ENCODE assay signal across 8 cellular contexts in the genomic region with DNA sequence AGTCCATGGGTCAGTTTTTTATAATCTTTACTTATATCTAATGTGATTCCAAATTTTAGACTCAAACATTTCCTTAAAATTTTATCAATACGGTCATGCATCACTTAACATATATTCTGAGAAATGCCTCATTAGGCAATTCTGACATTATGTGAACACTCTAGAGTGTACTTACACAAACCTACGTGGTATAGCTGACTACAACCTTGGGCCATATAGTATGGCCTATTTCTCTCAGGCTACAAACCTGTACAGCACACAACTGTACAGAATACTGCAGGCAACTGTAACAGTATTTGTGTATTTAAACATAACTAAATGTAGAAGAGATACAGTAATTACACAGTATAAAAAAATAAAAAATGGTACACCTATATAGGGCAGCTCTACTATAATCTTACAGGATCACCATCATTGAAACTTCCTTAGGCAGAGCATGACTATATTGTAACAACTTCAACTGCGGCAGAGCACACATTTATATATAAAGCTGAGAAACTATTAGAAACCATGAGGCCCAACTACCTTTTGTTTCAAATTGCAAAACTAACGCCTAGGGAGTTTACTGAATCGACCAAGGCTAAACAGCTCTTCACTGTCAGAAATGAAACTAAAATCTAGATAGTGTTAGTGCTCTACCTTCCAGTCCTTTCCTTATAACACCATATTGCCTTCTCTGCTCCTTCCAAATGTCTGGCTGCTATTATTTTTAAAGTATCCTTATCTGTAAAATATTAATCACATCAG. TPM values are rescaled to one million over a fixed set of nuclear protein-coding genes. Genes with fewer than 3 reads are reported as not detected.
A peak's percentile ranks its signal among the peaks of the same experiment; 100 is the strongest.
DNase-seq lines count a peak whose midpoint lies in the region; ATAC-seq and TF ChIP-seq lines count a peak whose summit lies in the region.

No MANE protein-coding gene starts in this region.

- no peaks in the 10 kb centered on the region for H3K9me3 ChIP-seq in gastrocnemius medialis

- no peak for TF ChIP-seq CTCF in gastrocnemius medialis (IDR thresholded peaks at IDR 0.05 in 4 of 5, conservative IDR thresholded peaks at IDR 0.05 in 1 of 5)

- H3K27ac ChIP-seq in gastrocnemius medialis, result peak overlapping the region in 3 of 4 donors; percentile 10 to 35 (median 25)

- H3K4me1 ChIP-seq in gastrocnemius medialis, result peaks cover 34 to 35% of the 10 kb centered on the region in 2 donors

- no peak for TF ChIP-seq POLR2A in gastrocnemius medialis (IDR thresholded peaks at IDR 0.05)

- H3K9me3 Mint-ChIP-seq in T-helper 2 cell treated with Interferon-gamma antibody and Interleukin-4, amounts not matched to agents 5 μg/mL and 100 μg/mL, for 36 hours, result no peaks in the 10 kb centered on the region
- H3K9me3 Mint-ChIP-seq in activated naive CD8-positive, alpha-beta T cell treated with anti-CD3 and anti-CD28 coated beads for 36 hours, result peaks cover 1% of the 10 kb centered on the region

- H3K27me3 ChIP-seq in gastrocnemius medialis, result no peaks in the 10 kb centered on the region

- H3K27me3 Mint-ChIP-seq in T-helper 2 cell treated with Interferon-gamma antibody and Interleukin-4, amounts not matched to agents 5 μg/mL and 100 μg/mL, for 36 hours (ENCODE audit: low read depth), result no peaks in the 10 kb centered on the region
- H3K27me3 Mint-ChIP-seq in activated naive CD8-positive, alpha-beta T cell treated with anti-CD3 and anti-CD28 coated beads for 36 hours, result no peaks in the 10 kb centered on the region

- H3K4me1 Mint-ChIP-seq in T-helper 2 cell treated with Interferon-gamma antibody and Interleukin-4, amounts not matched to agents 5 μg/mL and 100 μg/mL, for 36 hours (ENCODE audit: low read depth), result peaks cover 63% of the 10 kb centered on the region
- peaks cover 69% of the 10 kb centered on the region for H3K4me1 Mint-ChIP-seq in activated naive CD8-positive, alpha-beta T cell treated with anti-CD3 and anti-CD28 coated beads for 36 hours

- peaks cover 19% of the 10 kb centered on the region for H3K36me3 Mint-ChIP-seq in T-helper 2 cell treated with Interferon-gamma antibody and Interleukin-4, amounts not matched to agents 5 μg/mL and 100 μg/mL, for 36 hours (ENCODE audit: low read depth)
- peaks cover 35% of the 10 kb centered on the region for H3K36me3 Mint-ChIP-seq in activated naive CD8-positive, alpha-beta T cell treated with anti-CD3 and anti-CD28 coated beads for 36 hours

- H3K36me3 ChIP-seq in gastrocnemius medialis, result no peaks in the 10 kb centered on the region

- peak overlapping the region; percentile 85 for H3K27ac Mint-ChIP-seq in T-helper 2 cell treated with Interferon-gamma antibody and Interleukin-4, amounts not matched to agents 5 μg/mL and 100 μg/mL, for 36 hours
- peak overlapping the region; percentile 55 for H3K27ac Mint-ChIP-seq in activated naive CD8-positive, alpha-beta T cell treated with anti-CD3 and anti-CD28 coated beads for 36 hours

- peak overlapping the region; percentile 79 for H3K4me3 Mint-ChIP-seq in T-helper 2 cell treated with Interferon-gamma antibody and Interleukin-4, amounts not matched to agents 5 μg/mL and 100 μg/mL, for 36 hours
- peak overlapping the region; percentile 50 for H3K4me3 Mint-ChIP-seq in activated naive CD8-positive, alpha-beta T cell treated with anti-CD3 and anti-CD28 coated beads for 36 hours

- intact Hi-C loops in gastrocnemius medialis (cut with DNase I; ENCODE audit: low total_unique reads), result no loop called here

- H3K4me3 ChIP-seq in gastrocnemius medialis, result no peak overlapping the region

- ATAC-seq in HG02759 (IDR thresholded peaks at IDR 0.05; ENCODE audit: unreplicated experiment) (peak; percentile 44), gastrocnemius medialis (no peak)

- in situ Hi-C loops in gastrocnemius medialis (cut with MboI; ENCODE audit: low sequenced_read_pairs in 4 of 4), result no loop called here

- no peak for DNase-seq in T-helper 2 cell treated with Interferon-gamma antibody and Interleukin-4, amounts not matched to agents 5 μg/mL and 100 μg/mL, for 36 hours (ENCODE audit: low spot score)
- DNase-seq in T-helper 2 cell (no peak), gastrocnemius medialis (no peak), hippocampal formation (lab: John Stamatoyannopoulos, UW) (no peak), HuH-7 (ENCODE audit: low spot score) (no peak), NCI-H446 treated with DMSO at 0.1 percent for 48 hours (lab: John Stamatoyannopoulos, UW) (no peak)
- no peak for DNase-seq in activated naive CD8-positive, alpha-beta T cell treated with anti-CD3 and anti-CD28 coated beads for 36 hours

RNA-seq across cellular contexts. Expression of a gene that starts 6.9 kb away (rescaled TPM):
- 10 to 100 TPM; 29.0 to 32.2 TPM for total RNA-seq in activated naive CD8-positive, alpha-beta T cell treated with anti-CD3 and anti-CD28 coated beads for 36 hours
- 10 to 100 TPM; 19.2 to 39.5 (median 29.6) TPM for total RNA-seq in gastrocnemius medialis
